Comparison of ENCODE assay signal across 19 cellular contexts in the genomic region with DNA sequence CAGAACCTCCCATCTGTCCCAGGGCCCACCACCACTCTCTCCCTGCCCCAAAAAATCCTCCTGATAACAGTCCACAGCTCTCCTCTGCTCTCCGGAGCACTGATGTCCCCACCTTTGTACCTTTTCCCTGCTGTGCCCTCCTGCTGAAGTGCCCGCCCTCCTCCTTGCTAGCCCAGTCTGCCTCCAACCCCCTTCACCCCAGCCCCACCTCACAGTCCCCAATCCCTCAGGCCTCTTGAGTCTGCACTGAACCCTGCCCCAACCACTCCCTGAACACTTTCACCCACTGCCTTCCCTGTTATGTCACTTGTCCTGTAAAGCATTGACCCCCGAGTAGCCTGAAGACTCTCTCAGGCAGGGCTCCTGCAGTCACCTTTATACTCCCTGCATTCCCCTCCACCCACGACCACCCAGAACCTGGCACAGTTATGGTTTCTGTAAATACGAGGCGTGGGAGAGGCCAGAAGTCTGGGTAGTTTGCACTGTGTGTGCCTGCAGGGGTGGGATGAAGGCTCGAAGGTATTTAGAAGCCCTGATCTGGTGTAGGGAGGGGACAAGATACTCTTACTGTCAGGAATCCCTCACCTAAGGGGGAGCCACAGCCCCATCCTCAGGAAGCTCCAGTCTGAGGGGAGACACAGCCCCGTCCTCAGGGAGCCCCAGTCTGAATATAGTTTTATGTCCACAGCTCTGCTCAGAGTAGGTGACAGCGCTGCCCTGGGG. TPM values are rescaled to one million over a fixed set of nuclear protein-coding genes. Genes with fewer than 3 reads are reported as not detected.
DNase-seq lines count a peak whose midpoint lies in the region; ATAC-seq, FAIRE-seq and TF ChIP-seq lines count a peak whose summit lies in the region.
"Had no signal": no experiment of that assay in that cellular context is flagged by ENCODE, and none has a peak within 500 bp of the region (broad histone marks: within the 10 kb centered on the region; RNA-seq: fewer than 3 reads in every experiment).

No MANE protein-coding gene starts in this region.

- no peak for FAIRE-seq in GM12878 (lab: Jason Lieb, UNC)
- FAIRE-seq: A204.1, D721Med, H1, K562 had no signal

- POLR2A ChIA-PET in GM12878 (lab: Charles Lee), result no interaction called here
- POLR2A ChIA-PET in activated CD4-positive, alpha-beta memory T cell treated with anti-CD3 and anti-CD28 coated beads, Interleukin-2, amount 10 ng/mL, durations not matched to agents 7 days and 5 days (lab: Charles Lee), result no interaction called here

- WGBS in GM12878 (ENCODE audit: insufficient coverage, insufficient replicate concordance, low lambda C conversion rate, missing lambda C conversion rate), result 9% methylated on average over 9 of the region's 9 CpGs
- WGBS in transverse colon (ENCODE audit: low coverage in 1 of 2), 2 donors, result 20 to 55% methylated on average over 2 to 9 of the region's 9 CpGs

- TF ChIP-seq RAD21 in GM12878 (IDR thresholded peaks at IDR 0.05; ENCODE audit: insufficient read depth, low read depth, low read length), result no peak

- peaks cover 51% of the 10 kb centered on the region for H3K27me3 Mint-ChIP-seq in activated naive CD4-positive, alpha-beta T cell treated with anti-CD3 and anti-CD28 coated beads, Interleukin-2, amount 10 ng/mL, durations not matched to agents 7 days and 5 days
- peaks cover 34% of the 10 kb centered on the region for H3K27me3 Mint-ChIP-seq in activated CD4-positive, alpha-beta memory T cell treated with anti-CD3 and anti-CD28 coated beads, Interleukin-2, amount 10 ng/mL, durations not matched to agents 7 days and 5 days

- H3K27ac ChIP-seq in GM12878 (ENCODE audit: control insufficient read depth, insufficient read depth), result no peak overlapping the region
- H3K27ac ChIP-seq in transverse colon, result no peak overlapping the region

- H3K4me1 ChIP-seq in GM12878 (ENCODE audit: control insufficient read depth, insufficient read depth, low read length) (no peaks in the 10 kb centered on the region; the same call in 1 of the 2 replicates), mucosa of descending colon (ENCODE audit: low read depth) (peaks cover 11% of the 10 kb centered on the region), transverse colon (peaks cover 0 to 13% (median 6%) of the 10 kb centered on the region in 4 donors)
- H3K4me1 ChIP-seq: BE2C had no signal

- intact Hi-C loops in GM12878 (cut with micrococcal nuclease; ENCODE audit: unreplicated experiment) (no loop called here), mucosa of descending colon (cut with DNase I, micrococcal nuclease) (no loop called here), transverse colon (cut with DNase I; ENCODE audit: low total_unique reads) (no loop called here)

- TF ChIP-seq CTCF in GM12878 (IDR thresholded peaks at IDR 0.05 in 2 of 3, conservative IDR thresholded peaks at IDR 0.05 in 1 of 3; ENCODE audit: control insufficient read depth in 2 of 3, extremely low read depth in 1 of 3, insufficient read depth in 1 of 3, low read depth in 3 of 3, low read length in 3 of 3), result no peak
- no peak for TF ChIP-seq CTCF in mucosa of descending colon (IDR thresholded peaks at IDR 0.05)
- no peak for TF ChIP-seq CTCF in transverse colon (IDR thresholded peaks at IDR 0.05)

- 0 out of 2 replicates have a peak, but pooled peaks cover 3% of the 10 kb centered on the region for H4K20me1 ChIP-seq in GM12878 (ENCODE audit: control insufficient read depth, insufficient read depth)

- H3K27ac Mint-ChIP-seq in activated naive CD4-positive, alpha-beta T cell treated with anti-CD3 and anti-CD28 coated beads, Interleukin-2, amount 10 ng/mL, durations not matched to agents 7 days and 5 days, result no peak overlapping the region
- peak overlapping the region in 1 of 2 donors; percentile 7 for H3K27ac Mint-ChIP-seq in activated naive CD4-positive, alpha-beta T cell treated with anti-CD3 and anti-CD28 coated beads, Interleukin-2, amount 50 U/mL, for 72 hours
- H3K27ac Mint-ChIP-seq in activated CD4-positive, alpha-beta memory T cell treated with anti-CD3 and anti-CD28 coated beads, Interleukin-2, amount 10 ng/mL, durations not matched to agents 7 days and 5 days, result no peak overlapping the region
- H3K27ac Mint-ChIP-seq: CD4-positive, alpha-beta memory T cell had no signal

- no peaks in the 10 kb centered on the region for H3K36me3 ChIP-seq in GM12878 (ENCODE audit: control insufficient read depth in 2 of 2, insufficient read depth in 2 of 2, low read length in 1 of 2)
- no peaks in the 10 kb centered on the region for H3K36me3 ChIP-seq in mucosa of descending colon (ENCODE audit: low read depth)
- H3K36me3 ChIP-seq in transverse colon, result no peaks in the 10 kb centered on the region
- H3K36me3 ChIP-seq: BE2C had no signal

- no peak overlapping the region for H2AFZ ChIP-seq in GM12878 (ENCODE audit: control insufficient read depth, low read depth, low read length)

- RAD21 ChIA-PET in GM12878 (lab: Charles Lee; ENCODE audit: unreplicated experiment), result no interaction called here

- TF ChIP-seq POLR2A in GM12878 (IDR thresholded peaks at IDR 0.05; ENCODE audit: low read depth, low read length) (no peak), transverse colon (IDR thresholded peaks at IDR 0.05) (no peak)

- peaks cover 11% of the 10 kb centered on the region for H3K4me1 Mint-ChIP-seq in activated naive CD4-positive, alpha-beta T cell treated with anti-CD3 and anti-CD28 coated beads, Interleukin-2, amount 10 ng/mL, durations not matched to agents 7 days and 5 days
- peaks cover 17% of the 10 kb centered on the region for H3K4me1 Mint-ChIP-seq in activated CD4-positive, alpha-beta memory T cell treated with anti-CD3 and anti-CD28 coated beads, Interleukin-2, amount 10 ng/mL, durations not matched to agents 7 days and 5 days

- no TSS peak for BruUV-seq in GM12878 (replicated peaks; lab: Mats Ljungman, UMichigan)

- no peak overlapping the region for H3K9ac ChIP-seq in GM12878 (ENCODE audit: control insufficient read depth, insufficient read depth, low read length)

- H3K4me3 ChIP-seq in GM12878 (no peak overlapping the region), mucosa of descending colon (no peak overlapping the region), transverse colon (no peak overlapping the region)
- H3K4me3 ChIP-seq: K562 had no signal

- H3K79me2 ChIP-seq in GM12878 (ENCODE audit: control insufficient read depth, insufficient read depth, low read length), result no peaks in the 10 kb centered on the region

- H3K27me3 ChIP-seq in GM12878 (replicated peaks in 1 of 2; ENCODE audit: control insufficient read depth in 2 of 2, insufficient read depth in 2 of 2, low read length in 1 of 2), result peaks cover 0 to 1% of the 10 kb centered on the region in 2 experiments; a peak in 3 of 4 replicates
- H3K27me3 ChIP-seq in transverse colon, result peaks cover 23% of the 10 kb centered on the region

- TF ChIP-seq EP300 in GM12878 (IDR thresholded peaks at IDR 0.05; ENCODE audit: borderline replicate concordance in 1 of 2, control insufficient read depth in 1 of 2, low read depth in 2 of 2, low read length in 2 of 2) (no peak), transverse colon (IDR thresholded peaks at IDR 0.05; ENCODE audit: low read depth) (no peak)

- CTCF ChIA-PET in activated naive CD4-positive, alpha-beta T cell treated with anti-CD3 and anti-CD28 coated beads, Interleukin-2, amount 10 ng/mL, durations not matched to agents 7 days and 5 days (lab: Charles Lee), result no interaction called here
- CTCF ChIA-PET in GM12878 (lab: Yijun Ruan, JAX), result interaction anchor here (0.6 to 1.1 kb wide), 2 partner anchors 181 to 1160 kb away, joined by 3 to 5 read pairs; no protein-coding TSS in a partner anchor
- CTCF ChIA-PET in activated CD4-positive, alpha-beta memory T cell treated with anti-CD3 and anti-CD28 coated beads, Interleukin-2, amount 10 ng/mL, durations not matched to agents 7 days and 5 days (lab: Charles Lee), result no interaction called here

- no peak for ATAC-seq in activated naive CD4-positive, alpha-beta T cell treated with anti-CD3 and anti-CD28 coated beads, Interleukin-2, amount 50 U/mL, for 72 hours
- ATAC-seq in GM12878, result peak; percentile 22
- ATAC-seq in mucosa of descending colon, result peak; percentile 66
- ATAC-seq: PC-3 had no signal

- H3K9me3 ChIP-seq in GM12878 (replicated peaks; ENCODE audit: control insufficient read depth, insufficient read depth, low read length) (no peaks in the 10 kb centered on the region), mucosa of descending colon (no peaks in the 10 kb centered on the region), transverse colon (no peaks in the 10 kb centered on the region)
- H3K9me3 ChIP-seq: BE2C had no signal

- H3K4me2 ChIP-seq in GM12878 (ENCODE audit: control insufficient read depth, insufficient read depth), result no peak overlapping the region

- no peaks in the 10 kb centered on the region for H3K9me3 Mint-ChIP-seq in activated naive CD4-positive, alpha-beta T cell treated with anti-CD3 and anti-CD28 coated beads, Interleukin-2, amount 10 ng/mL, durations not matched to agents 7 days and 5 days
- H3K9me3 Mint-ChIP-seq in activated naive CD4-positive, alpha-beta T cell treated with anti-CD3 and anti-CD28 coated beads, Interleukin-2, amount 50 U/mL, for 72 hours, result no peaks in the 10 kb centered on the region
- no peaks in the 10 kb centered on the region for H3K9me3 Mint-ChIP-seq in activated CD4-positive, alpha-beta memory T cell treated with anti-CD3 and anti-CD28 coated beads, Interleukin-2, amount 10 ng/mL, durations not matched to agents 7 days and 5 days
- H3K9me3 Mint-ChIP-seq: CD4-positive, alpha-beta memory T cell had no signal

- in situ Hi-C loops in GM12878 (cut with MboI) (no loop called here), transverse colon (cut with MboI; ENCODE audit: low pct_ligation_motif_present in 1 of 4, low pct_unique_long_range_greater_than_20kb in 1 of 4, low sequenced_read_pairs in 3 of 4) (no loop called here)

- H3K36me3 Mint-ChIP-seq in activated naive CD4-positive, alpha-beta T cell treated with anti-CD3 and anti-CD28 coated beads, Interleukin-2, amount 10 ng/mL, durations not matched to agents 7 days and 5 days, result no peaks in the 10 kb centered on the region
- H3K36me3 Mint-ChIP-seq in activated naive CD4-positive, alpha-beta T cell treated with anti-CD3 and anti-CD28 coated beads, Interleukin-2, amount 50 U/mL, for 72 hours, result no peaks in the 10 kb centered on the region
- H3K36me3 Mint-ChIP-seq in activated CD4-positive, alpha-beta memory T cell treated with anti-CD3 and anti-CD28 coated beads, Interleukin-2, amount 10 ng/mL, durations not matched to agents 7 days and 5 days (ENCODE audit: low read depth), result no peaks in the 10 kb centered on the region
- H3K36me3 Mint-ChIP-seq: CD4-positive, alpha-beta memory T cell had no signal

- H3K4me3 Mint-ChIP-seq in activated naive CD4-positive, alpha-beta T cell treated with anti-CD3 and anti-CD28 coated beads, Interleukin-2, amount 10 ng/mL, durations not matched to agents 7 days and 5 days, result no peak overlapping the region
- H3K4me3 Mint-ChIP-seq in activated CD4-positive, alpha-beta memory T cell treated with anti-CD3 and anti-CD28 coated beads, Interleukin-2, amount 10 ng/mL, durations not matched to agents 7 days and 5 days, result no peak overlapping the region
- H3K4me3 Mint-ChIP-seq: CD4-positive, alpha-beta memory T cell had no signal

- SMC1A ChIA-PET in GM12878 (lab: Charles Lee; ENCODE audit: uncharacterized antibody, unreplicated experiment), result interaction anchor here (0.6 kb wide), 1 partner anchor 32 kb away, joined by 3 read pairs; no protein-coding TSS in a partner anchor

- DNase-seq in activated naive CD4-positive, alpha-beta T cell treated with anti-CD3 and anti-CD28 coated beads, Interleukin-2, amount 10 ng/mL, durations not matched to agents 7 days and 5 days, result peak; percentile 5
- no peak for DNase-seq in activated naive CD4-positive, alpha-beta T cell treated with anti-CD3 and anti-CD28 coated beads, Interleukin-2, amount 50 U/mL, for 72 hours (ENCODE audit: low spot score in 2 of 2)
- DNase-seq in GM12878 (ENCODE audit: low read depth, low spot score) (no peak), mucosa of descending colon (peak in 2 of 3 donors; percentile 44 to 56), transverse colon (peak; percentile 50), NCI-H774 (lab: John Stamatoyannopoulos, UW) (no peak), NCI-H1105 treated with DMSO at 0.1 percent for 48 hours (lab: John Stamatoyannopoulos, UW) (no peak)
- DNase-seq in activated CD4-positive, alpha-beta memory T cell treated with anti-CD3 and anti-CD28 coated beads, Interleukin-2, amount 10 ng/mL, durations not matched to agents 7 days and 5 days, result no peak
- DNase-seq: BE2C; CD4-positive, alpha-beta memory T cell; NCI-H1417 treated with DMSO at 0.1 percent for 48 hours; NCI-H187 treated with DMSO at 0.1 percent for 48 hours; NCI-H226; NCI-H524; PC-3 had no signal

RNA-seq across cellular contexts. Expression of gene GLP1R, which starts 5.4 kb away (rescaled TPM):
- under 1 TPM; 0.32 to 0.33 TPM for total RNA-seq in activated naive CD4-positive, alpha-beta T cell treated with anti-CD3 and anti-CD28 coated beads, Interleukin-2, amount 50 U/mL, for 72 hours
- not detected in 2 replicates for total RNA-seq in GM12878 (2013; cell fraction: nucleolus; rRNA removed)
- not detected in 2 replicates for total RNA-seq in GM12878 (2014; rRNA removed)
- not detected in 2 replicates for total RNA-seq in GM12878 (2014; rRNA removed; fragmentation: Illumina TruSeq; extraction: Trizol)
- total RNA-seq in GM12878 (2021), result 0.05 TPM in 1 of 2 replicates, not detected in the other
- not detected for polyA plus RNA-seq in GM12878 (2011; ENCODE audit: low read depth)
- polyA plus RNA-seq in GM12878 (2011; rRNA removed), result 0.01 TPM in 1 of 2 replicates, not detected in the other
- not detected in 2 replicates for polyA plus RNA-seq in GM12878 (2011; cell fraction: cytosol; rRNA removed)
- polyA plus RNA-seq in GM12878 (2011; cell fraction: nucleus; rRNA removed), result 0.09 and 0.12 TPM in 2 replicates
- not detected in 2 replicates for polyA plus RNA-seq in GM12878 (2012)
- not detected in 2 replicates for polyA plus RNA-seq in GM12878 (2014; fragmentation: Illumina TruSeq; extraction: Trizol)
- not detected for polyA plus RNA-seq in GM12878 (2014; fragmentation: Nextera tagmentation; extraction: Ambion mirVana)
- not detected in 2 replicates for polyA plus RNA-seq in GM12878 (2014; rRNA removed)
- polyA plus RNA-seq in GM12878 (2016; fragmentation: Nextera tagmentation; extraction: Ambion mirVana), result not detected
- polyA minus RNA-seq in GM12878 (2011; rRNA and poly(A)+ RNA removed), result not detected in 2 replicates
- polyA minus RNA-seq in GM12878 (2011; cell fraction: cytosol; rRNA and poly(A)+ RNA removed), result not detected in 2 replicates
- not detected in 2 replicates for polyA minus RNA-seq in GM12878 (2011; cell fraction: nucleus; rRNA and poly(A)+ RNA removed)
- total RNA-seq in mucosa of descending colon, result under 1 TPM in 2 of 3 donors, not detected in 1; 0.09 to 0.14 TPM
- not detected for total RNA-seq in transverse colon
- not detected for total RNA-seq in activated CD4-positive, alpha-beta memory T cell treated with anti-CD3 and anti-CD28 coated beads, Interleukin-2, amount 10 ng/mL, durations not matched to agents 7 days and 5 days
- total RNA-seq: CD4-positive, alpha-beta memory T cell; K562; PC-3 had no signal
- polyA plus RNA-seq: CD4-positive, alpha-beta memory T cell; K562 had no signal

Comparison
In these comparisons a context has a peak if more than half of its experiments do, and no peak if none do; other contexts are left out.
1. DNase-seq: peak in activated naive CD4-positive, alpha-beta T cell treated with anti-CD3 and anti-CD28 coated beads, Interleukin-2, amount 10 ng/mL, durations not matched to agents 7 days and 5 days (single experiment), mucosa of descending colon (2 of 3) and transverse colon (single experiment); none in activated naive CD4-positive, alpha-beta T cell treated with anti-CD3 and anti-CD28 coated beads, Interleukin-2, amount 50 U/mL, for 72 hours (0 of 2), GM12878 (single experiment), activated CD4-positive, alpha-beta memory T cell treated with anti-CD3 and anti-CD28 coated beads, Interleukin-2, amount 10 ng/mL, durations not matched to agents 7 days and 5 days (single experiment), NCI-H774 (single experiment) and NCI-H1105 treated with DMSO at 0.1 percent for 48 hours (single experiment).
2. ATAC-seq: peak in GM12878 (single experiment) and mucosa of descending colon (single experiment); none in activated naive CD4-positive, alpha-beta T cell treated with anti-CD3 and anti-CD28 coated beads, Interleukin-2, amount 50 U/mL, for 72 hours (0 of 2).